ENCODE assay signal across 22 cellular contexts in the genomic region with DNA sequence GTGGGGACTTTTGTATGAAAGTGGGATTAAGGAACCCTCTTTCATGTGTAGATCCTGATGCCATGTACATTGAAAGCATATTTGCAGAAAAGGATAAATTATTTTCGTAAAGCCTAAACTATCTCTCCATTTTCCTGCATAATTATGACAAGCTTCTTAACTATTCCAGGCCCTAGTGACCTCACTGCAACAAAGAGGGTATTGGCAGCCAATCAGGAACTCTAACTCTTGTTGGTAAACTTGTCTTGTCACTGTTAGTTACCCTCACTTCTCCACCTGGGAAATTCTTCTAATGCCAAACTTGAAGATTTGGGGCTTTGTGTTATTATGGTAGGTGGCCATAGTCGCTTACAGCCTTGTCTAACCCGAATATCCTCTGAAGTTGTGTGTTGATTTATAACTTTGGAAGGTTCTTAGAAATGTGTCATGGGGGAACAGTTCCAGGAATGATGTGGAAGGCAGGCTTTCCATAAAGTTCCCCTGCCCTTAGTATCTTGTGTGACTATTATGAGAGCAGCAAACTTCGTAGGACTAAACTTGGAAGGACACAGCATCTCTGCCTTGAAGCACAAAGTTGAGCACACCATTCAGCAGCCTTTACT.
"Had no signal": no experiment of that assay in that cellular context is flagged by ENCODE, and none has a peak within 500 bp of the region (broad histone marks: within the 10 kb centered on the region; RNA-seq: fewer than 3 reads in every experiment).

No MANE protein-coding gene starts in this region.

- H3K27me3 Mint-ChIP-seq: activated CD4-positive, alpha-beta memory T cell treated with anti-CD3 and anti-CD28 coated beads, Interleukin-2, amount 10 ng/mL, durations not matched to agents 7 days and 5 days; activated CD8-positive, alpha-beta memory T cell treated with anti-CD3 and anti-CD28 coated beads, Interleukin-2, amount 10 ng/mL, durations not matched to agents 7 days and 5 days; activated naive CD4-positive, alpha-beta T cell treated with anti-CD3 and anti-CD28 coated beads, Interleukin-2, amount 50 U/mL, for 24 hours; memory B cell; naive B cell had no signal

- H3K36me3 ChIP-seq: ascending aorta, breast epithelium, gastroesophageal sphincter, heart left ventricle, pancreas, right lobe of liver, thoracic aorta had no signal

- H3K9me3 Mint-ChIP-seq: activated naive CD4-positive, alpha-beta T cell treated with anti-CD3 and anti-CD28 coated beads, Interleukin-2, amount 50 U/mL, for 24 hours; memory B cell; T-helper 2 cell treated with Interferon-gamma antibody and Interleukin-4, amounts not matched to agents 5 μg/mL and 100 μg/mL, for 36 hours had no signal

- H3K4me1 ChIP-seq: ascending aorta, breast epithelium, gastroesophageal sphincter had no signal

- ATAC-seq: activated CD8-positive, alpha-beta memory T cell treated with anti-CD3 and anti-CD28 coated beads, Interleukin-2, amount 10 ng/mL, durations not matched to agents 7 days and 5 days; gastroesophageal sphincter; heart left ventricle; mucosa of descending colon; pancreas had no signal

- H3K4me3 ChIP-seq: ascending aorta, breast epithelium, coronary artery, gastroesophageal sphincter, heart left ventricle, mucosa of descending colon, pancreas, right lobe of liver, thoracic aorta had no signal

- H3K27me3 ChIP-seq: ascending aorta, breast epithelium, gastroesophageal sphincter, heart left ventricle, pancreas, right lobe of liver had no signal

- H3K27ac Mint-ChIP-seq: activated CD4-positive, alpha-beta memory T cell treated with anti-CD3 and anti-CD28 coated beads, Interleukin-2, amount 10 ng/mL, durations not matched to agents 7 days and 5 days; activated CD8-positive, alpha-beta memory T cell treated with anti-CD3 and anti-CD28 coated beads, Interleukin-2, amount 10 ng/mL, durations not matched to agents 7 days and 5 days; activated naive CD4-positive, alpha-beta T cell treated with anti-CD3 and anti-CD28 coated beads, Interleukin-2, amount 50 U/mL, for 24 hours; memory B cell; naive B cell; T-helper 2 cell treated with Interferon-gamma antibody and Interleukin-4, amounts not matched to agents 5 μg/mL and 100 μg/mL, for 36 hours had no signal

- DNase-seq: activated CD4-positive, alpha-beta memory T cell treated with anti-CD3 and anti-CD28 coated beads, Interleukin-2, amount 10 ng/mL, durations not matched to agents 7 days and 5 days; activated CD4-positive, alpha-beta T cell treated with anti-CD3 and anti-CD28 coated beads for 48 hours; activated CD4-positive, CD25-positive, alpha-beta regulatory T cell; activated CD8-positive, alpha-beta memory T cell treated with anti-CD3 and anti-CD28 coated beads, Interleukin-2, amount 10 ng/mL, durations not matched to agents 7 days and 5 days; activated effector memory CD4-positive, alpha-beta T cell treated with anti-CD3 and anti-CD28 coated beads, Interleukin-2, amount 50 U/mL, for 16 hours; activated T-cell treated with anti-CD3 and anti-CD28 coated beads, Interleukin-2, amount 50 U/mL, for 1 hour; effector CD4-positive, alpha-beta T cell; heart left ventricle; mucosa of descending colon; naive B cell; pancreas; right lobe of liver; small intestine; stimulated activated CD4-positive, alpha-beta T cell treated with anti-CD3 and anti-CD28 coated beads, Interleukin-4, amount 100 ng/mL, for 1 hour had no signal

- H3K9me3 ChIP-seq: ascending aorta, breast epithelium, gastroesophageal sphincter, heart left ventricle, mucosa of descending colon, pancreas, right lobe of liver, thoracic aorta had no signal

- H3K27ac ChIP-seq: ascending aorta, breast epithelium, coronary artery, gastroesophageal sphincter, heart left ventricle, pancreas, thoracic aorta had no signal

- H3K4me3 Mint-ChIP-seq: activated CD4-positive, alpha-beta memory T cell treated with anti-CD3 and anti-CD28 coated beads, Interleukin-2, amount 10 ng/mL, durations not matched to agents 7 days and 5 days; activated CD8-positive, alpha-beta memory T cell treated with anti-CD3 and anti-CD28 coated beads, Interleukin-2, amount 10 ng/mL, durations not matched to agents 7 days and 5 days; activated naive CD4-positive, alpha-beta T cell treated with anti-CD3 and anti-CD28 coated beads, Interleukin-2, amount 50 U/mL, for 24 hours; memory B cell; naive B cell; T-helper 2 cell treated with Interferon-gamma antibody and Interleukin-4, amounts not matched to agents 5 μg/mL and 100 μg/mL, for 36 hours had no signal
